Comparison of ENCODE assay signal across 22 cellular contexts in the genomic region with DNA sequence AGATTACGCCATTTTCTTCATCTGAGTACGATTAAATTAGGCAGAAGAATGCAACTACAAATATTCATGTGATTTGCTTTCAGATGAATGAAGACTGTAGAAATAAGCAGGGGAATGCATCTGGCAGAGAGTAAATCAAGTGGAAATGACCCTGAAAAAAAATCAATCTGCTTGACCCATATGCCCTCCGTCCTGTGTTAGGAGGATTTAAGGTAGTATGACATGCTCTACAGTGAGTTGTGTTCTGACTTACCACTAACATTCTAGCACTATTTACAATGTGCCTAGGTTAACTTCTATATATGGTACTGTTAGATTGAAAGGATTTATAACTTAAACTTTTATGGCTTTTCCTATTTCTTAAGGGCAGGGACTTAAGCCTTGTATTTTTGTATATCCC.
"Had no signal": no experiment of that assay in that cellular context is flagged by ENCODE, and none has a peak within 500 bp of the region (broad histone marks: within the 10 kb centered on the region; RNA-seq: fewer than 3 reads in every experiment).

No MANE protein-coding gene starts in this region.

- H3K4me3 ChIP-seq: MG63 had no signal

- DNase-seq: Karpas-422, KG1, MG63, NCI-H1092, NCI-H1105 treated with DMSO at 0.1 percent for 48 hours, NCI-H1417 treated with DMSO at 0.1 percent for 48 hours, NCI-H146, NCI-H1694 treated with DMSO at 0.1 percent for 48 hours, NCI-H1930, NCI-H2081, NCI-H2171, NCI-H226, NCI-H446, NCI-H510A, NCI-H524 treated with DMSO at 0.1 percent for 48 hours, NCI-H69, NCI-H774, Right ventricle myocardium superior, RPMI8226 had no signal

- H3K27ac ChIP-seq: HL-60 had no signal

- H3K27me3 ChIP-seq: MG63 had no signal

- FAIRE-seq: HTR-8/SVneo, RCC 7860 had no signal

- H3K9me3 ChIP-seq: MG63 had no signal
